Comparison of ENCODE assay signal across 24 cellular contexts in genomic region chr7:140433396-140433795, GRCh38. TPM values are rescaled to one million over a fixed set of nuclear protein-coding genes. Genes with fewer than 3 reads are reported as not detected.
DNase-seq lines count a peak whose midpoint lies in the region; ATAC-seq, FAIRE-seq and TF ChIP-seq lines count a peak whose summit lies in the region.
"Had no signal": no experiment of that assay in that cellular context is flagged by ENCODE, and none has a peak within 500 bp of the region (broad histone marks: within the 10 kb centered on the region; RNA-seq: fewer than 3 reads in every experiment).

No MANE protein-coding gene starts in this region.

- H3K4ac ChIP-seq in trophoblast cell (ENCODE audit: low read depth, low read length), result no peak overlapping the region

- H3K79me1 ChIP-seq in trophoblast cell (ENCODE audit: low read length), result no peaks in the 10 kb centered on the region

- intact Hi-C loops in HepG2 (cut with micrococcal nuclease; ENCODE audit: unreplicated experiment), result no loop called here
- intact Hi-C loops in right lobe of liver (cut with DNase I), result no loop called here

- no peaks in the 10 kb centered on the region for H4K20me1 ChIP-seq in HepG2 (ENCODE audit: insufficient read depth, low read length)
- H4K20me1 ChIP-seq: BLaER1 had no signal

- no peak for TF ChIP-seq RAD21 in HepG2 (CRISPR knock-in tag; IDR thresholded peaks at IDR 0.05)

- no peak overlapping the region for H3K27ac ChIP-seq in HepG2 (ENCODE audit: extremely low read length, insufficient read depth, low read length)
- no peak overlapping the region for H3K27ac ChIP-seq in right lobe of liver
- no peak overlapping the region for H3K27ac ChIP-seq in trophoblast cell (ENCODE audit: low read depth, low read length)
- H3K27ac ChIP-seq: 22Rv1, BLaER1, C4-2B, GM23248 had no signal

- no TSS peak for BruUV-seq in HepG2 (replicated peaks; lab: Mats Ljungman, UMichigan)

- H3K4me1 ChIP-seq in HepG2 (ENCODE audit: insufficient read depth, low read length) (no peaks in the 10 kb centered on the region), right lobe of liver (no peaks in the 10 kb centered on the region), trophoblast cell (ENCODE audit: control insufficient read depth in 1 of 2, insufficient read depth in 2 of 2, low read length in 2 of 2) (no peaks in the 10 kb centered on the region)
- H3K4me1 ChIP-seq: BLaER1, Caco-2 had no signal

- no peaks in the 10 kb centered on the region for H3K36me3 ChIP-seq in HepG2 (replicated peaks in 1 of 2; ENCODE audit: control insufficient read depth in 1 of 2, insufficient read depth in 2 of 2, low read length in 2 of 2)
- H3K36me3 ChIP-seq in right lobe of liver, result no peaks in the 10 kb centered on the region
- no peaks in the 10 kb centered on the region for H3K36me3 ChIP-seq in trophoblast cell (ENCODE audit: control insufficient read depth in 1 of 2, insufficient read depth in 2 of 2, low read length in 2 of 2)
- H3K36me3 ChIP-seq: BLaER1 had no signal

- no peaks in the 10 kb centered on the region; a peak in 2 of 5 replicates for H3K27me3 ChIP-seq in HepG2 (ENCODE audit: control insufficient read depth in 1 of 2, insufficient read depth in 2 of 2, low read length in 2 of 2)
- H3K27me3 ChIP-seq in right lobe of liver, result no peaks in the 10 kb centered on the region
- H3K27me3 ChIP-seq in trophoblast cell (ENCODE audit: insufficient read depth, low read length), result no peaks in the 10 kb centered on the region
- H3K27me3 ChIP-seq: BLaER1 had no signal

- no peak overlapping the region for H3K18ac ChIP-seq in trophoblast cell (ENCODE audit: low read length)

- H2AFZ ChIP-seq in HepG2 (ENCODE audit: low read length) (no peak overlapping the region), trophoblast cell (ENCODE audit: insufficient read depth, low read length, poor library complexity) (no peak overlapping the region)
- H2AFZ ChIP-seq: GM23248 had no signal

- 4% methylated on average over 3 of the region's 3 CpGs for WGBS in HepG2 (ENCODE audit: low lambda C conversion rate)
- WGBS in right lobe of liver (ENCODE audit: insufficient coverage, low coverage, low lambda C conversion rate, missing lambda C conversion rate), result 86% methylated on average over 2 of the region's 3 CpGs
- WGBS in trophoblast cell (ENCODE audit: extremely low coverage, insufficient coverage, insufficient read length), result no CpG with 5 or more reads among the region's 3 CpGs

- no peak for TF ChIP-seq EP300 in HepG2 (IDR thresholded peaks at IDR 0.05; ENCODE audit: low read depth in 2 of 2, low read length in 2 of 2)
- TF ChIP-seq EP300 in HepG2 (CRISPR knock-in tag; IDR thresholded peaks at IDR 0.05; ENCODE audit: borderline replicate concordance), result no peak

- no peak overlapping the region for H2AK5ac ChIP-seq in trophoblast cell (ENCODE audit: low read length)

- DNase-seq in HepG2 (ENCODE audit: low spot score) (no peak), right lobe of liver (no peak), nephron progenitor cell (no peak), trophoblast cell (peak; percentile 69 to 88), NCI-H2227 (lab: John Stamatoyannopoulos, UW; ENCODE audit: unreplicated experiment) (no peak), NOMO-1 treated with DMSO at 0.1 percent for 48 hours (lab: John Stamatoyannopoulos, UW; ENCODE audit: unreplicated experiment) (no peak)
- DNase-seq: Caco-2; CD4-positive, CD25-positive, alpha-beta regulatory T cell; CD8-positive, alpha-beta T cell; DMS153; DND-41; GM23248; H7; HCEC 1CT had no signal

- H3K4me2 ChIP-seq in HepG2 (ENCODE audit: low read depth, low read length), result no peak overlapping the region
- no peak overlapping the region for H3K4me2 ChIP-seq in trophoblast cell (ENCODE audit: low read length)
- H3K4me2 ChIP-seq: BLaER1 had no signal

- no peak overlapping the region for H2BK5ac ChIP-seq in trophoblast cell (ENCODE audit: low read depth, low read length, poor library complexity)

- H3K4me1 Mint-ChIP-seq in nephron progenitor cell, result no peaks in the 10 kb centered on the region
- H3K4me1 Mint-ChIP-seq: B cell; CD4-positive, CD25-positive, alpha-beta regulatory T cell had no signal

- no peak overlapping the region for H4K12ac ChIP-seq in trophoblast cell (ENCODE audit: low read depth, low read length)

- no peaks in the 10 kb centered on the region for H3K27me3 Mint-ChIP-seq in nephron progenitor cell (ENCODE audit: low read depth, poor library complexity)
- H3K27me3 Mint-ChIP-seq: B cell; CD4-positive, CD25-positive, alpha-beta regulatory T cell had no signal

- FAIRE-seq in HepG2 (lab: Jason Lieb, UNC), result no peak
- FAIRE-seq: A204.1, G401.6, GM12892, H1 had no signal

- H2BK120ac ChIP-seq in trophoblast cell (ENCODE audit: insufficient read depth, low read length, poor library complexity), result no peak overlapping the region

- no peak overlapping the region for H2BK12ac ChIP-seq in trophoblast cell (ENCODE audit: low read length)

- H4K8ac ChIP-seq in trophoblast cell (ENCODE audit: low read depth, low read length), result no peak overlapping the region

- H3K4me3 Mint-ChIP-seq in nephron progenitor cell, result no peak overlapping the region
- H3K4me3 Mint-ChIP-seq: B cell; CD4-positive, CD25-positive, alpha-beta regulatory T cell; CD8-positive, alpha-beta T cell had no signal

- TF ChIP-seq CTCF in HepG2 (CRISPR knock-in tag; IDR thresholded peaks at IDR 0.05) (no peak), right lobe of liver (IDR thresholded peaks at IDR 0.05) (no peak), nephron progenitor cell (IDR thresholded peaks at IDR 0.05) (no peak)

- H3K79me2 ChIP-seq in HepG2 (ENCODE audit: insufficient read depth, low read length), result no peaks in the 10 kb centered on the region
- H3K79me2 ChIP-seq in trophoblast cell (ENCODE audit: control insufficient read depth, insufficient read depth, low read length, poor library complexity), result no peaks in the 10 kb centered on the region

- peak overlapping the region; percentile 14 for H3K27ac Mint-ChIP-seq in nephron progenitor cell
- H3K27ac Mint-ChIP-seq: B cell; CD4-positive, CD25-positive, alpha-beta regulatory T cell; CD8-positive, alpha-beta T cell had no signal

- no peak overlapping the region for H3K9ac ChIP-seq in HepG2 (ENCODE audit: insufficient read depth, low read depth, low read length)
- no peak overlapping the region for H3K9ac ChIP-seq in trophoblast cell (ENCODE audit: low read length)
- H3K9ac ChIP-seq: BLaER1, GM23248 had no signal

- peaks cover 3% of the 10 kb centered on the region for H3K9me3 Mint-ChIP-seq in nephron progenitor cell
- H3K9me3 Mint-ChIP-seq: CD4-positive, CD25-positive, alpha-beta regulatory T cell; CD8-positive, alpha-beta T cell had no signal

- POLR2A ChIA-PET in HepG2 (lab: Yijun Ruan, JAX), result interaction anchor here (0.6 kb wide), 1 partner anchor 75 kb away, joined by 3 read pairs; no protein-coding TSS in a partner anchor

- H3K36me3 Mint-ChIP-seq in nephron progenitor cell (ENCODE audit: low read depth), result no peaks in the 10 kb centered on the region
- H3K36me3 Mint-ChIP-seq: CD4-positive, CD25-positive, alpha-beta regulatory T cell; CD8-positive, alpha-beta T cell had no signal

- TF ChIP-seq POLR2A in HepG2 (IDR thresholded peaks at IDR 0.05; ENCODE audit: insufficient read depth in 1 of 2, low read depth in 2 of 2, low read length in 2 of 2) (no peak), right lobe of liver (IDR thresholded peaks at IDR 0.05) (no peak)

- H3K14ac ChIP-seq in trophoblast cell (ENCODE audit: low read length), result no peak overlapping the region

- H4K91ac ChIP-seq in trophoblast cell (ENCODE audit: low read depth, low read length), result no peak overlapping the region

- H3K4me3 ChIP-seq in HepG2 (replicated peaks in 1 of 3; ENCODE audit: insufficient read depth in 1 of 3, low read depth in 2 of 3, low read length in 3 of 3) (no peak overlapping the region), right lobe of liver (no peak overlapping the region), trophoblast cell (ENCODE audit: low read depth, low read length) (no peak overlapping the region)
- H3K4me3 ChIP-seq: BLaER1, GM23248 had no signal

- CTCF ChIA-PET in HepG2 (lab: Yijun Ruan, JAX; ENCODE audit: low intra/inter-chr PET ratio, low total read pairs), result no interaction called here

- no peak overlapping the region for H3K23ac ChIP-seq in trophoblast cell (ENCODE audit: low read length)

- ATAC-seq in HepG2, result peak; percentile 48; the same call in 2 of the 3 replicates
- no peak for ATAC-seq in right lobe of liver
- no peak for ATAC-seq in GM19328 (IDR thresholded peaks at IDR 0.05; ENCODE audit: unreplicated experiment)
- ATAC-seq: CD8-positive, alpha-beta T cell had no signal

- no peaks in the 10 kb centered on the region for H3K9me3 ChIP-seq in HepG2 (ENCODE audit: low read length)
- H3K9me3 ChIP-seq in right lobe of liver, result no peaks in the 10 kb centered on the region
- H3K9me3 ChIP-seq in trophoblast cell (ENCODE audit: insufficient read depth, low read depth, low read length), result peaks cover 2% of the 10 kb centered on the region
- H3K9me3 ChIP-seq: Caco-2 had no signal

- in situ Hi-C loops in HepG2 (cut with HindIII; ENCODE audit: extremely low pct_ligation_motif_present, low pct_unique_long_range_greater_than_20kb), result no loop called here

RNA-seq across cellular contexts. Expression of gene RAB19, which starts 29.5 kb away (rescaled TPM):
- total RNA-seq in HepG2 (2016; rRNA removed; fragmentation: Illumina TruSeq; extraction: Trizol) (0.31 and 0.36 TPM in 2 replicates), right lobe of liver (1 to 10 TPM in 1 of 6 experiments, under 1 TPM in 1, not detected in 4; 0.27 to 1.0 TPM)
- total RNA-seq in HepG2 (2016; cell fraction: cytosol; rRNA removed; fragmentation: Illumina TruSeq; extraction: Trizol; ENCODE audit: low read depth), result not detected in 2 replicates
- total RNA-seq in HepG2 (2016; cell fraction: insoluble cytoplasmic fraction; rRNA removed; fragmentation: Illumina TruSeq; extraction: Trizol), result 0.19 and 0.45 TPM in 2 replicates
- 0.28 TPM in 1 of 2 replicates, not detected in the other for total RNA-seq in HepG2 (2016; cell fraction: membrane; rRNA removed; fragmentation: Illumina TruSeq; extraction: Trizol)
- total RNA-seq in HepG2 (2016; cell fraction: nucleus; rRNA removed; fragmentation: Illumina TruSeq; extraction: Trizol), result not detected in 2 replicates
- not detected in 2 replicates for polyA plus RNA-seq in HepG2 (2011; rRNA removed)
- polyA plus RNA-seq in HepG2 (2011; cell fraction: cytosol; rRNA removed), result not detected in 2 replicates
- polyA plus RNA-seq in HepG2 (2011; cell fraction: nucleus; rRNA removed), result not detected in 2 replicates
- polyA plus RNA-seq in HepG2 (2012), result not detected in 2 replicates
- polyA plus RNA-seq in HepG2 (2016; cell fraction: cytosol; fragmentation: Illumina TruSeq; extraction: Trizol; ENCODE audit: low read depth), result not detected in 2 replicates
- not detected in 2 replicates for polyA plus RNA-seq in HepG2 (2016; cell fraction: insoluble cytoplasmic fraction; fragmentation: Illumina TruSeq; extraction: Trizol; ENCODE audit: low read depth)
- polyA plus RNA-seq in HepG2 (2016; cell fraction: membrane; fragmentation: Illumina TruSeq; extraction: Trizol; ENCODE audit: low read depth), result not detected in 2 replicates
- polyA plus RNA-seq in HepG2 (2016; cell fraction: nucleus; fragmentation: Illumina TruSeq; extraction: Trizol; ENCODE audit: insufficient read depth, low read depth), result not detected in 2 replicates
- not detected in 2 replicates for polyA minus RNA-seq in HepG2 (2011; rRNA and poly(A)+ RNA removed; ENCODE audit: low replicate concordance)
- not detected in 2 replicates for polyA minus RNA-seq in HepG2 (2011; cell fraction: cytosol; rRNA and poly(A)+ RNA removed)
- polyA minus RNA-seq in HepG2 (2011; cell fraction: nucleus; rRNA and poly(A)+ RNA removed), result not detected in 2 replicates
- polyA plus RNA-seq in trophoblast cell (2013), result 0.90 and 0.96 TPM in 2 replicates
- total RNA-seq: GM23248 had no signal
- polyA plus RNA-seq: AG04450, GM23248 had no signal

RNA-seq across cellular contexts. Expression of gene SLC37A3, which starts 35.1 kb away (rescaled TPM):
- total RNA-seq in HepG2 (2016; rRNA removed; fragmentation: Illumina TruSeq; extraction: Trizol) (12.9 and 21.3 TPM in 2 replicates), right lobe of liver (10 to 100 TPM in 4 of 6 experiments, 1 to 10 TPM in 2; 9.5 to 22.2 (median 13.6) TPM)
- 19.8 and 21.8 TPM in 2 replicates for total RNA-seq in HepG2 (2016; cell fraction: cytosol; rRNA removed; fragmentation: Illumina TruSeq; extraction: Trizol; ENCODE audit: low read depth)
- 12.2 and 20.5 TPM in 2 replicates for total RNA-seq in HepG2 (2016; cell fraction: insoluble cytoplasmic fraction; rRNA removed; fragmentation: Illumina TruSeq; extraction: Trizol)
- 13.9 and 15.8 TPM in 2 replicates for total RNA-seq in HepG2 (2016; cell fraction: membrane; rRNA removed; fragmentation: Illumina TruSeq; extraction: Trizol)
- total RNA-seq in HepG2 (2016; cell fraction: nucleus; rRNA removed; fragmentation: Illumina TruSeq; extraction: Trizol), result 31.8 and 37.4 TPM in 2 replicates
- 27.9 and 32.6 TPM in 2 replicates for polyA plus RNA-seq in HepG2 (2011; rRNA removed)
- 16.9 and 20.1 TPM in 2 replicates for polyA plus RNA-seq in HepG2 (2011; cell fraction: cytosol; rRNA removed)
- 82.0 and 99.8 TPM in 2 replicates for polyA plus RNA-seq in HepG2 (2011; cell fraction: nucleus; rRNA removed)
- polyA plus RNA-seq in HepG2 (2012), result 14.2 and 17.0 TPM in 2 replicates
- polyA plus RNA-seq in HepG2 (2016; cell fraction: cytosol; fragmentation: Illumina TruSeq; extraction: Trizol; ENCODE audit: low read depth), result 1.5 and 1.9 TPM in 2 replicates
- 8.7 and 11.0 TPM in 2 replicates for polyA plus RNA-seq in HepG2 (2016; cell fraction: insoluble cytoplasmic fraction; fragmentation: Illumina TruSeq; extraction: Trizol; ENCODE audit: low read depth)
- polyA plus RNA-seq in HepG2 (2016; cell fraction: membrane; fragmentation: Illumina TruSeq; extraction: Trizol; ENCODE audit: low read depth), result 4.4 and 5.6 TPM in 2 replicates
- polyA plus RNA-seq in HepG2 (2016; cell fraction: nucleus; fragmentation: Illumina TruSeq; extraction: Trizol; ENCODE audit: insufficient read depth, low read depth), result 43.1 and 47.8 TPM in 2 replicates
- 37.2 and 46.0 TPM in 2 replicates for polyA minus RNA-seq in HepG2 (2011; rRNA and poly(A)+ RNA removed; ENCODE audit: low replicate concordance)
- 14.3 and 15.8 TPM in 2 replicates for polyA minus RNA-seq in HepG2 (2011; cell fraction: cytosol; rRNA and poly(A)+ RNA removed)
- 61.8 and 62.4 TPM in 2 replicates for polyA minus RNA-seq in HepG2 (2011; cell fraction: nucleus; rRNA and poly(A)+ RNA removed)
- 49.1 and 51.6 TPM in 2 replicates for polyA plus RNA-seq in trophoblast cell (2013)

RNA-seq across cellular contexts. Expression of gene MKRN1, which starts 45.9 kb away (rescaled TPM):
- 32.8 and 38.2 TPM in 2 replicates for total RNA-seq in HepG2 (2016; rRNA removed; fragmentation: Illumina TruSeq; extraction: Trizol)
- 10.2 and 10.5 TPM in 2 replicates for total RNA-seq in HepG2 (2016; cell fraction: cytosol; rRNA removed; fragmentation: Illumina TruSeq; extraction: Trizol; ENCODE audit: low read depth)
- total RNA-seq in HepG2 (2016; cell fraction: insoluble cytoplasmic fraction; rRNA removed; fragmentation: Illumina TruSeq; extraction: Trizol), result 36.2 and 37.5 TPM in 2 replicates
- total RNA-seq in HepG2 (2016; cell fraction: membrane; rRNA removed; fragmentation: Illumina TruSeq; extraction: Trizol), result 20.2 and 21.3 TPM in 2 replicates
- 29.8 and 30.2 TPM in 2 replicates for total RNA-seq in HepG2 (2016; cell fraction: nucleus; rRNA removed; fragmentation: Illumina TruSeq; extraction: Trizol)
- 27.5 and 28.5 TPM in 2 replicates for polyA plus RNA-seq in HepG2 (2011; rRNA removed)
- polyA plus RNA-seq in HepG2 (2011; cell fraction: cytosol; rRNA removed), result 25.5 and 28.8 TPM in 2 replicates
- polyA plus RNA-seq in HepG2 (2011; cell fraction: nucleus; rRNA removed), result 22.5 and 27.8 TPM in 2 replicates
- polyA plus RNA-seq in HepG2 (2012), result 54.2 and 55.8 TPM in 2 replicates
- 7.0 and 7.2 TPM in 2 replicates for polyA plus RNA-seq in HepG2 (2016; cell fraction: cytosol; fragmentation: Illumina TruSeq; extraction: Trizol; ENCODE audit: low read depth)
- polyA plus RNA-seq in HepG2 (2016; cell fraction: insoluble cytoplasmic fraction; fragmentation: Illumina TruSeq; extraction: Trizol; ENCODE audit: low read depth), result 34.8 and 35.1 TPM in 2 replicates
- polyA plus RNA-seq in HepG2 (2016; cell fraction: membrane; fragmentation: Illumina TruSeq; extraction: Trizol; ENCODE audit: low read depth), result 11.7 and 14.8 TPM in 2 replicates
- 38.2 and 40.5 TPM in 2 replicates for polyA plus RNA-seq in HepG2 (2016; cell fraction: nucleus; fragmentation: Illumina TruSeq; extraction: Trizol; ENCODE audit: insufficient read depth, low read depth)
- 38.3 and 51.2 TPM in 2 replicates for polyA minus RNA-seq in HepG2 (2011; rRNA and poly(A)+ RNA removed; ENCODE audit: low replicate concordance)
- polyA minus RNA-seq in HepG2 (2011; cell fraction: cytosol; rRNA and poly(A)+ RNA removed), result 23.6 and 33.5 TPM in 2 replicates
- polyA minus RNA-seq in HepG2 (2011; cell fraction: nucleus; rRNA and poly(A)+ RNA removed), result 31.3 and 38.8 TPM in 2 replicates
- total RNA-seq in right lobe of liver, result 10 to 100 TPM; 27.0 to 49.3 (median 32.8) TPM
- 81.4 and 82.5 TPM in 2 replicates for polyA plus RNA-seq in trophoblast cell (2013)

Comparison
In these comparisons a context has a peak if more than half of its experiments do, and no peak if none do; other contexts are left out.
1. DNase-seq: peak in trophoblast cell (2 of 2); none in HepG2 (single experiment), right lobe of liver (0 of 3), nephron progenitor cell (single experiment), NCI-H2227 (single experiment) and NOMO-1 treated with DMSO at 0.1 percent for 48 hours (single experiment).